1 cellular context compared by ENCODE assay signal in the genomic region with DNA sequence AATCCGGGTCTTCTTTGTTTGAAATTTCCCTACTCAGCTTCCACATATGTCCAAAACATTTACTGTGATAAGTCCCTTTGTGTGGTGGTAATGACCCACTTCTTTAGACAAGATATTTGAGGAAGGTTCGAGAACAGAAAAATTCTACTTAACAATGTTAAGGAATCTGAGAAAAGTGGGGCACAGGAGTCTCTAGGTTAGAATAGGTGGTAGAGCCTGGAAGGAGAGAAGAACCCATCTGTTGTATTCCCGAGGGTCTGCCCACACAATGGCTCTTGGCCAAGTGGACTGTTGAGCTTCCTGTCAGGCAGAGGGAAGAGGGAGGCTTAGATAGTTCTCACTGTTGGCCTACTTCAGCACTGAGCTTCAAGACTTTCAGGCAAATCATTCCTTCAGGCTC.
TF ChIP-seq lines count a peak whose summit lies in the region.

No MANE protein-coding gene starts in this region.

TF ChIP-seq in HepG2, 621 proteins besides CTCF, POLR2A, EP300 and RAD21 (continued from another document):
- TF ChIP-seq ZNF547 (CRISPR knock-in tag; IDR thresholded peaks at IDR 0.05) (0 out of 2 replicates have a peak, but pooled peaks have one; percentile 59), ZNF124 (CRISPR knock-in tag; IDR thresholded peaks at IDR 0.05) (no peak), IKZF1 (IDR thresholded peaks at IDR 0.05) (no peak), ZNF749 (CRISPR knock-in tag; IDR thresholded peaks at IDR 0.05; ENCODE audit: borderline replicate concordance) (no peak), IRF2 (CRISPR knock-in tag; IDR thresholded peaks at IDR 0.05) (no peak), FOXA1 (IDR thresholded peaks at IDR 0.05) (no peak), FOXA1 (CRISPR knock-in tag; IDR thresholded peaks at IDR 0.05) (no peak), PHF8 (CRISPR knock-in tag; IDR thresholded peaks at IDR 0.05) (no peak), ZNF337 (CRISPR knock-in tag; IDR thresholded peaks at IDR 0.05; ENCODE audit: borderline replicate concordance, low read depth) (0 out of 2 replicates have a peak, but pooled peaks have one; percentile 36), SP1 (IDR thresholded peaks at IDR 0.05) (no peak), SP1 (CRISPR knock-in tag; IDR thresholded peaks at IDR 0.05) (no peak), MAFF (IDR thresholded peaks at IDR 0.05; ENCODE audit: low read depth, low read length) (no peak), TBL1XR1 (IDR thresholded peaks at IDR 0.05; ENCODE audit: borderline replicate concordance, low read length, partially characterized antibody) (no peak), MLLT10 (CRISPR knock-in tag; IDR thresholded peaks at IDR 0.05) (no peak), KDM6A (CRISPR knock-in tag; IDR thresholded peaks at IDR 0.05; ENCODE audit: low read depth) (no peak), ZNF879 (CRISPR knock-in tag; IDR thresholded peaks at IDR 0.05) (no peak), YY1 (IDR thresholded peaks at IDR 0.05; ENCODE audit: insufficient read depth, insufficient replicate concordance, low read depth, low read length) (no peak), GATAD1 (CRISPR knock-in tag; IDR thresholded peaks at IDR 0.05) (no peak), TGIF2 (CRISPR knock-in tag; IDR thresholded peaks at IDR 0.05) (no peak), PAWR (CRISPR knock-in tag; IDR thresholded peaks at IDR 0.05; ENCODE audit: borderline replicate concordance) (no peak), ESRRA (CRISPR knock-in tag; IDR thresholded peaks at IDR 0.05; ENCODE audit: low read depth) (0 out of 2 replicates have a peak, but pooled peaks have one; percentile 11), ZNF484 (CRISPR knock-in tag; IDR thresholded peaks at IDR 0.05; ENCODE audit: borderline replicate concordance, low read depth) (no peak), ZBTB20 (CRISPR knock-in tag; IDR thresholded peaks at IDR 0.05; ENCODE audit: borderline replicate concordance, low read depth) (no peak)
- TF ChIP-seq, protein P1, sequence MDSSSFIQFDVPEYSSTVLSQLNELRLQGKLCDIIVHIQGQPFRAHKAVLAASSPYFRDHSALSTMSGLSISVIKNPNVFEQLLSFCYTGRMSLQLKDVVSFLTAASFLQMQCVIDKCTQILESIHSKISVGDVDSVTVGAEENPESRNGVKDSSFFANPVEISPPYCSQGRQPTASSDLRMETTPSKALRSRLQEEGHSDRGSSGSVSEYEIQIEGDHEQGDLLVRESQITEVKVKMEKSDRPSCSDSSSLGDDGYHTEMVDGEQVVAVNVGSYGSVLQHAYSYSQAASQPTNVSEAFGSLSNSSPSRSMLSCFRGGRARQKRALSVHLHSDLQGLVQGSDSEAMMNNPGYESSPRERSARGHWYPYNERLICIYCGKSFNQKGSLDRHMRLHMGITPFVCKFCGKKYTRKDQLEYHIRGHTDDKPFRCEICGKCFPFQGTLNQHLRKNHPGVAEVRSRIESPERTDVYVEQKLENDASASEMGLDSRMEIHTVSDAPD (CRISPR knock-in tag; IDR thresholded peaks at IDR 0.05) = 0 out of 2 replicates have a peak, but pooled peaks have one; percentile 23
- TF ChIP-seq, protein P2, sequence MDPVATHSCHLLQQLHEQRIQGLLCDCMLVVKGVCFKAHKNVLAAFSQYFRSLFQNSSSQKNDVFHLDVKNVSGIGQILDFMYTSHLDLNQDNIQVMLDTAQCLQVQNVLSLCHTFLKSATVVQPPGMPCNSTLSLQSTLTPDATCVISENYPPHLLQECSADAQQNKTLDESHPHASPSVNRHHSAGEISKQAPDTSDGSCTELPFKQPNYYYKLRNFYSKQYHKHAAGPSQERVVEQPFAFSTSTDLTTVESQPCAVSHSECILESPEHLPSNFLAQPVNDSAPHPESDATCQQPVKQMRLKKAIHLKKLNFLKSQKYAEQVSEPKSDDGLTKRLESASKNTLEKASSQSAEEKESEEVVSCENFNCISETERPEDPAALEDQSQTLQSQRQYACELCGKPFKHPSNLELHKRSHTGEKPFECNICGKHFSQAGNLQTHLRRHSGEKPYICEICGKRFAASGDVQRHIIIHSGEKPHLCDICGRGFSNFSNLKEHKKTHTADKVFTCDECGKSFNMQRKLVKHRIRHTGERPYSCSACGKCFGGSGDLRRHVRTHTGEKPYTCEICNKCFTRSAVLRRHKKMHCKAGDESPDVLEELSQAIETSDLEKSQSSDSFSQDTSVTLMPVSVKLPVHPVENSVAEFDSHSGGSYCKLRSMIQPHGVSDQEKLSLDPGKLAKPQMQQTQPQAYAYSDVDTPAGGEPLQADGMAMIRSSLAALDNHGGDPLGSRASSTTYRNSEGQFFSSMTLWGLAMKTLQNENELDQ (CRISPR knock-in tag; IDR thresholded peaks at IDR 0.05; ENCODE audit: borderline replicate concordance) = no peak
- TF ChIP-seq, protein P3, sequence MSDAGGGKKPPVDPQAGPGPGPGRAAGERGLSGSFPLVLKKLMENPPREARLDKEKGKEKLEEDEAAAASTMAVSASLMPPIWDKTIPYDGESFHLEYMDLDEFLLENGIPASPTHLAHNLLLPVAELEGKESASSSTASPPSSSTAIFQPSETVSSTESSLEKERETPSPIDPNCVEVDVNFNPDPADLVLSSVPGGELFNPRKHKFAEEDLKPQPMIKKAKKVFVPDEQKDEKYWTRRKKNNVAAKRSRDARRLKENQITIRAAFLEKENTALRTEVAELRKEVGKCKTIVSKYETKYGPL (CRISPR knock-in tag; IDR thresholded peaks at IDR 0.05) = no peak
- TF ChIP-seq, protein P4, sequence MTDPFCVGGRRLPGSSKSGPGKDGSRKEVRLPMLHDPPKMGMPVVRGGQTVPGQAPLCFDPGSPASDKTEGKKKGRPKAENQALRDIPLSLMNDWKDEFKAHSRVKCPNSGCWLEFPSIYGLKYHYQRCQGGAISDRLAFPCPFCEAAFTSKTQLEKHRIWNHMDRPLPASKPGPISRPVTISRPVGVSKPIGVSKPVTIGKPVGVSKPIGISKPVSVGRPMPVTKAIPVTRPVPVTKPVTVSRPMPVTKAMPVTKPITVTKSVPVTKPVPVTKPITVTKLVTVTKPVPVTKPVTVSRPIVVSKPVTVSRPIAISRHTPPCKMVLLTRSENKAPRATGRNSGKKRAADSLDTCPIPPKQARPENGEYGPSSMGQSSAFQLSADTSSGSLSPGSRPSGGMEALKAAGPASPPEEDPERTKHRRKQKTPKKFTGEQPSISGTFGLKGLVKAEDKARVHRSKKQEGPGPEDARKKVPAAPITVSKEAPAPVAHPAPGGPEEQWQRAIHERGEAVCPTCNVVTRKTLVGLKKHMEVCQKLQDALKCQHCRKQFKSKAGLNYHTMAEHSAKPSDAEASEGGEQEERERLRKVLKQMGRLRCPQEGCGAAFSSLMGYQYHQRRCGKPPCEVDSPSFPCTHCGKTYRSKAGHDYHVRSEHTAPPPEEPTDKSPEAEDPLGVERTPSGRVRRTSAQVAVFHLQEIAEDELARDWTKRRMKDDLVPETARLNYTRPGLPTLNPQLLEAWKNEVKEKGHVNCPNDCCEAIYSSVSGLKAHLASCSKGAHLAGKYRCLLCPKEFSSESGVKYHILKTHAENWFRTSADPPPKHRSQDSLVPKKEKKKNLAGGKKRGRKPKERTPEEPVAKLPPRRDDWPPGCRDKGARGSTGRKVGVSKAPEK (CRISPR knock-in tag; IDR thresholded peaks at IDR 0.05; ENCODE audit: borderline replicate concordance) = no peak
- TF ChIP-seq, protein P5, sequence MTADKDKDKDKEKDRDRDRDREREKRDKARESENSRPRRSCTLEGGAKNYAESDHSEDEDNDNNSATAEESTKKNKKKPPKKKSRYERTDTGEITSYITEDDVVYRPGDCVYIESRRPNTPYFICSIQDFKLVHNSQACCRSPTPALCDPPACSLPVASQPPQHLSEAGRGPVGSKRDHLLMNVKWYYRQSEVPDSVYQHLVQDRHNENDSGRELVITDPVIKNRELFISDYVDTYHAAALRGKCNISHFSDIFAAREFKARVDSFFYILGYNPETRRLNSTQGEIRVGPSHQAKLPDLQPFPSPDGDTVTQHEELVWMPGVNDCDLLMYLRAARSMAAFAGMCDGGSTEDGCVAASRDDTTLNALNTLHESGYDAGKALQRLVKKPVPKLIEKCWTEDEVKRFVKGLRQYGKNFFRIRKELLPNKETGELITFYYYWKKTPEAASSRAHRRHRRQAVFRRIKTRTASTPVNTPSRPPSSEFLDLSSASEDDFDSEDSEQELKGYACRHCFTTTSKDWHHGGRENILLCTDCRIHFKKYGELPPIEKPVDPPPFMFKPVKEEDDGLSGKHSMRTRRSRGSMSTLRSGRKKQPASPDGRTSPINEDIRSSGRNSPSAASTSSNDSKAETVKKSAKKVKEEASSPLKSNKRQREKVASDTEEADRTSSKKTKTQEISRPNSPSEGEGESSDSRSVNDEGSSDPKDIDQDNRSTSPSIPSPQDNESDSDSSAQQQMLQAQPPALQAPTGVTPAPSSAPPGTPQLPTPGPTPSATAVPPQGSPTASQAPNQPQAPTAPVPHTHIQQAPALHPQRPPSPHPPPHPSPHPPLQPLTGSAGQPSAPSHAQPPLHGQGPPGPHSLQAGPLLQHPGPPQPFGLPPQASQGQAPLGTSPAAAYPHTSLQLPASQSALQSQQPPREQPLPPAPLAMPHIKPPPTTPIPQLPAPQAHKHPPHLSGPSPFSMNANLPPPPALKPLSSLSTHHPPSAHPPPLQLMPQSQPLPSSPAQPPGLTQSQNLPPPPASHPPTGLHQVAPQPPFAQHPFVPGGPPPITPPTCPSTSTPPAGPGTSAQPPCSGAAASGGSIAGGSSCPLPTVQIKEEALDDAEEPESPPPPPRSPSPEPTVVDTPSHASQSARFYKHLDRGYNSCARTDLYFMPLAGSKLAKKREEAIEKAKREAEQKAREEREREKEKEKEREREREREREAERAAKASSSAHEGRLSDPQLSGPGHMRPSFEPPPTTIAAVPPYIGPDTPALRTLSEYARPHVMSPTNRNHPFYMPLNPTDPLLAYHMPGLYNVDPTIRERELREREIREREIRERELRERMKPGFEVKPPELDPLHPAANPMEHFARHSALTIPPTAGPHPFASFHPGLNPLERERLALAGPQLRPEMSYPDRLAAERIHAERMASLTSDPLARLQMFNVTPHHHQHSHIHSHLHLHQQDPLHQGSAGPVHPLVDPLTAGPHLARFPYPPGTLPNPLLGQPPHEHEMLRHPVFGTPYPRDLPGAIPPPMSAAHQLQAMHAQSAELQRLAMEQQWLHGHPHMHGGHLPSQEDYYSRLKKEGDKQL (CRISPR knock-in tag; IDR thresholded peaks at IDR 0.05; ENCODE audit: low read depth) = no peak
- TF ChIP-seq, protein P6, sequence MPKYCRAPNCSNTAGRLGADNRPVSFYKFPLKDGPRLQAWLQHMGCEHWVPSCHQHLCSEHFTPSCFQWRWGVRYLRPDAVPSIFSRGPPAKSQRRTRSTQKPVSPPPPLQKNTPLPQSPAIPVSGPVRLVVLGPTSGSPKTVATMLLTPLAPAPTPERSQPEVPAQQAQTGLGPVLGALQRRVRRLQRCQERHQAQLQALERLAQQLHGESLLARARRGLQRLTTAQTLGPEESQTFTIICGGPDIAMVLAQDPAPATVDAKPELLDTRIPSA (CRISPR knock-in tag; IDR thresholded peaks at IDR 0.05; ENCODE audit: borderline replicate concordance) = no peak
- TF ChIP-seq, protein P7, sequence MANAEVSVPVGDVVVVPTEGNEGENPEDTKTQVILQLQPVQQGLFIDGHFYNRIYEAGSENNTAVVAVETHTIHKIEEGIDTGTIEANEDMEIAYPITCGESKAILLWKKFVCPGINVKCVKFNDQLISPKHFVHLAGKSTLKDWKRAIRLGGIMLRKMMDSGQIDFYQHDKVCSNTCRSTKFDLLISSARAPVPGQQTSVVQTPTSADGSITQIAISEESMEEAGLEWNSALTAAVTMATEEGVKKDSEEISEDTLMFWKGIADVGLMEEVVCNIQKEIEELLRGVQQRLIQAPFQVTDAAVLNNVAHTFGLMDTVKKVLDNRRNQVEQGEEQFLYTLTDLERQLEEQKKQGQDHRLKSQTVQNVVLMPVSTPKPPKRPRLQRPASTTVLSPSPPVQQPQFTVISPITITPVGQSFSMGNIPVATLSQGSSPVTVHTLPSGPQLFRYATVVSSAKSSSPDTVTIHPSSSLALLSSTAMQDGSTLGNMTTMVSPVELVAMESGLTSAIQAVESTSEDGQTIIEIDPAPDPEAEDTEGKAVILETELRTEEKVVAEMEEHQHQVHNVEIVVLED (CRISPR knock-in tag; IDR thresholded peaks at IDR 0.05; ENCODE audit: borderline replicate concordance) = 0 out of 2 replicates have a peak, but pooled peaks have one; percentile 27
- TF ChIP-seq, protein P8, sequence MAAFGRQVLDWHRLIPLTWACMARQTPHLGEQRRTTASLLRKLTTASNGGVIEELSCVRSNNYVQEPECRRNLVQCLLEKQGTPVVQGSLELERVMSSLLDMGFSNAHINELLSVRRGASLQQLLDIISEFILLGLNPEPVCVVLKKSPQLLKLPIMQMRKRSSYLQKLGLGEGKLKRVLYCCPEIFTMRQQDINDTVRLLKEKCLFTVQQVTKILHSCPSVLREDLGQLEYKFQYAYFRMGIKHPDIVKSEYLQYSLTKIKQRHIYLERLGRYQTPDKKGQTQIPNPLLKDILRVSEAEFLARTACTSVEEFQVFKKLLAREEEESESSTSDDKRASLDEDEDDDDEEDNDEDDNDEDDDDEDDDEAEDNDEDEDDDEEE (CRISPR knock-in tag; IDR thresholded peaks at IDR 0.05) = no peak
